Comparison of ENCODE assay signal across 17 cellular contexts in the genomic region with DNA sequence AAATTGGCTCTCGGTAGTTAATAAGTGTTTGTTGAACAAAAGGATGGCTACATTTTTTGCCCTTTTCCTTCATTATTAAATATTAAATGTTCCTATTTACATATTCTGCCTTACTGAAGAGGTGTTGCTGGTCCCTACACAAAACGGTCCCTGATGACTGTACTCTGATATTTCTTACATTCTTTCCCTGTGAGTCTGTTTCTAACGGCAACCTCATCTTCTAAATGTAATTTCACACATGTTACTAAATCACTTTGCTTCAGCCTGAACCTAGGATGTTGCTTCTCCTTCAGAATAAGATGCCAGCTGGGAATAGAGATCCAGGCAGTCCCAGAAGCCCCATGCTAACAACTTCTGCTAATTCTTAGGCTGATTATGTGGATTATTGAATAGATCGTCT.
"Had no signal": no experiment of that assay in that cellular context is flagged by ENCODE, and none has a peak within 500 bp of the region (broad histone marks: within the 10 kb centered on the region; RNA-seq: fewer than 3 reads in every experiment).

No MANE protein-coding gene starts in this region.

- H3K4me3 Mint-ChIP-seq: activated naive CD4-positive, alpha-beta T cell treated with anti-CD3 and anti-CD28 coated beads, Interleukin-2, amount 10 ng/mL, durations not matched to agents 7 days and 5 days; activated T-helper 17 cell treated with anti-CD3 and anti-CD28 coated beads, Interleukin-2, amount 50 U/mL, for 72 hours; brain; dendritic cell treated with granulocyte-macrophage colony-stimulating factor and Interleukin-4, amounts not matched to agents 40 ng/mL and 50 ng/mL, for 4 days; nephron; stimulated activated naive B cell treated with anti-CD40 and anti-IgM and Interleukin-4, amounts not matched to agents 10 μg/mL and 1 μg/mL and 100 μg/mL, for 72 hours had no signal

- H3K4me3 ChIP-seq: adrenal gland, heart left ventricle, left lung, prostate gland, right lobe of liver had no signal

- DNase-seq: activated CD4-positive, alpha-beta T cell treated with anti-CD3 and anti-CD28 coated beads for 48 hours; activated naive CD4-positive, alpha-beta T cell treated with anti-CD3 and anti-CD28 coated beads, Interleukin-2, amount 10 ng/mL, durations not matched to agents 7 days and 5 days; adrenal gland; cerebellar nuclear complex; heart left ventricle; left lung; occipital lobe; right lobe of liver; stimulated activated CD4-positive, alpha-beta T cell treated with anti-CD3 and anti-CD28 coated beads, Interleukin-2, amount 100 ng/mL, for 24 hours; stimulated activated naive B cell treated with anti-CD40 and anti-IgM and Interleukin-4, amounts not matched to agents 10 μg/mL and 1 μg/mL and 100 μg/mL, for 72 hours; substantia nigra; T1000 had no signal

- H3K4me1 ChIP-seq: left lung, prostate gland, right lobe of liver had no signal

- H3K27me3 ChIP-seq: adrenal gland, heart left ventricle, left lung, right lobe of liver had no signal

- H3K9me3 Mint-ChIP-seq: activated naive CD4-positive, alpha-beta T cell treated with anti-CD3 and anti-CD28 coated beads, Interleukin-2, amount 10 ng/mL, durations not matched to agents 7 days and 5 days; activated T-helper 17 cell treated with anti-CD3 and anti-CD28 coated beads, Interleukin-2, amount 50 U/mL, for 72 hours; brain; dendritic cell treated with granulocyte-macrophage colony-stimulating factor and Interleukin-4, amounts not matched to agents 40 ng/mL and 50 ng/mL, for 4 days; stimulated activated naive B cell treated with anti-CD40 and anti-IgM and Interleukin-4, amounts not matched to agents 10 μg/mL and 1 μg/mL and 100 μg/mL, for 72 hours had no signal

- H3K27me3 Mint-ChIP-seq: activated naive CD4-positive, alpha-beta T cell treated with anti-CD3 and anti-CD28 coated beads, Interleukin-2, amount 10 ng/mL, durations not matched to agents 7 days and 5 days; activated T-helper 17 cell treated with anti-CD3 and anti-CD28 coated beads, Interleukin-2, amount 50 U/mL, for 72 hours; brain; dendritic cell treated with granulocyte-macrophage colony-stimulating factor and Interleukin-4, amounts not matched to agents 40 ng/mL and 50 ng/mL, for 4 days; stimulated activated naive B cell treated with anti-CD40 and anti-IgM and Interleukin-4, amounts not matched to agents 10 μg/mL and 1 μg/mL and 100 μg/mL, for 72 hours had no signal

- ATAC-seq: activated T-helper 17 cell treated with anti-CD3 and anti-CD28 coated beads, Interleukin-2, amount 50 U/mL, for 72 hours; heart left ventricle; left lung; right lobe of liver; stimulated activated naive B cell treated with anti-CD40 and anti-IgM and Interleukin-4, amounts not matched to agents 10 μg/mL and 1 μg/mL and 100 μg/mL, for 72 hours had no signal

- H3K27ac Mint-ChIP-seq: activated naive CD4-positive, alpha-beta T cell treated with anti-CD3 and anti-CD28 coated beads, Interleukin-2, amount 10 ng/mL, durations not matched to agents 7 days and 5 days; activated T-helper 17 cell treated with anti-CD3 and anti-CD28 coated beads, Interleukin-2, amount 50 U/mL, for 72 hours; brain; dendritic cell treated with granulocyte-macrophage colony-stimulating factor and Interleukin-4, amounts not matched to agents 40 ng/mL and 50 ng/mL, for 4 days; nephron; stimulated activated naive B cell treated with anti-CD40 and anti-IgM and Interleukin-4, amounts not matched to agents 10 μg/mL and 1 μg/mL and 100 μg/mL, for 72 hours had no signal

- H3K27ac ChIP-seq: adrenal gland, heart left ventricle, left lung, prostate gland, right lobe of liver had no signal

- H3K4me1 Mint-ChIP-seq: activated naive CD4-positive, alpha-beta T cell treated with anti-CD3 and anti-CD28 coated beads, Interleukin-2, amount 10 ng/mL, durations not matched to agents 7 days and 5 days; activated T-helper 17 cell treated with anti-CD3 and anti-CD28 coated beads, Interleukin-2, amount 50 U/mL, for 72 hours; brain; nephron; stimulated activated naive B cell treated with anti-CD40 and anti-IgM and Interleukin-4, amounts not matched to agents 10 μg/mL and 1 μg/mL and 100 μg/mL, for 72 hours had no signal

- H3K9me3 ChIP-seq: adrenal gland, heart left ventricle, left lung, prostate gland, right lobe of liver had no signal

- H3K36me3 ChIP-seq: adrenal gland, heart left ventricle, left lung, prostate gland, right lobe of liver had no signal

- H3K36me3 Mint-ChIP-seq: activated naive CD4-positive, alpha-beta T cell treated with anti-CD3 and anti-CD28 coated beads, Interleukin-2, amount 10 ng/mL, durations not matched to agents 7 days and 5 days; brain; stimulated activated naive B cell treated with anti-CD40 and anti-IgM and Interleukin-4, amounts not matched to agents 10 μg/mL and 1 μg/mL and 100 μg/mL, for 72 hours had no signal
